8 cellular contexts compared by ENCODE assay signal in genomic region chr17:49703557-49704277, GRCh38. TPM values are rescaled to one million over a fixed set of nuclear protein-coding genes. Genes with fewer than 3 reads are reported as not detected.
DNase-seq lines count a peak whose midpoint lies in the region; ATAC-seq and TF ChIP-seq lines count a peak whose summit lies in the region.

No MANE protein-coding gene starts in this region.

- no peaks in the 10 kb centered on the region for H3K27me3 Mint-ChIP-seq in activated T-cell treated with anti-CD3 and anti-CD28 coated beads, Interleukin-2, amount 50 U/mL, for 72 hours (ENCODE audit: low read depth)
- no peaks in the 10 kb centered on the region for H3K27me3 Mint-ChIP-seq in stimulated activated memory B cell treated with anti-CD40 and anti-IgM and Interleukin-4, amounts not matched to agents 10 μg/mL and 1 μg/mL and 100 μg/mL, for 72 hours

- dilution Hi-C loops in mammary epithelial cell (cut with HindIII; ENCODE audit: low sequenced_read_pairs), result loop anchor here (5.0 kb wide), 1 partner anchor 201 kb away; no protein-coding TSS in a partner anchor

- peaks cover 14% of the 10 kb centered on the region for H3K4me1 ChIP-seq in mammary epithelial cell (ENCODE audit: insufficient read depth, low read length)

- peaks cover 29% of the 10 kb centered on the region for H3K79me2 ChIP-seq in mammary epithelial cell (ENCODE audit: insufficient read depth, low read length)

- peaks cover 37% of the 10 kb centered on the region for H3K4me1 Mint-ChIP-seq in activated T-cell treated with anti-CD3 and anti-CD28 coated beads, Interleukin-2, amount 50 U/mL, for 72 hours (ENCODE audit: low read depth)
- H3K4me1 Mint-ChIP-seq in stimulated activated memory B cell treated with anti-CD40 and anti-IgM and Interleukin-4, amounts not matched to agents 10 μg/mL and 1 μg/mL and 100 μg/mL, for 72 hours, result peaks cover 41% of the 10 kb centered on the region

- no peaks in the 10 kb centered on the region for H3K9me3 ChIP-seq in mammary epithelial cell (replicated peaks; ENCODE audit: insufficient read depth, low read length)

- WGBS in mammary epithelial cell (ENCODE audit: low coverage, missing lambda C conversion rate), result 33% methylated on average over 6 of the region's 6 CpGs

- CTCF ChIA-PET in mammary epithelial cell (lab: Charles Lee; ENCODE audit: low non-redundant PET), result interaction anchor here (0.5 kb wide), 2 partner anchors 138 to 295 kb away, joined by 4 to 5 read pairs; no protein-coding TSS in a partner anchor

- in situ Hi-C loops in mammary epithelial cell (cut with MboI; ENCODE audit: low sequenced_read_pairs in 2 of 2), result loop anchor here in 1 of 2 donors (10.0 to 25.0 kb wide), 3 partner anchors 134 to 291 kb away; partner anchors contain the start of genes DLX3, PHB1 and TAC4

- H3K9me3 Mint-ChIP-seq in activated T-cell treated with anti-CD3 and anti-CD28 coated beads, Interleukin-2, amount 50 U/mL, for 72 hours, result no peaks in the 10 kb centered on the region
- no peaks in the 10 kb centered on the region for H3K9me3 Mint-ChIP-seq in stimulated activated memory B cell treated with anti-CD40 and anti-IgM and Interleukin-4, amounts not matched to agents 10 μg/mL and 1 μg/mL and 100 μg/mL, for 72 hours

- no peak overlapping the region for H3K4me2 ChIP-seq in mammary epithelial cell (ENCODE audit: insufficient read depth, low read depth, low read length)

- H3K27ac Mint-ChIP-seq in activated T-cell treated with anti-CD3 and anti-CD28 coated beads, Interleukin-2, amount 50 U/mL, for 72 hours, result peak overlapping the region; percentile 74
- no peak overlapping the region for H3K27ac Mint-ChIP-seq in stimulated activated memory B cell treated with anti-CD40 and anti-IgM and Interleukin-4, amounts not matched to agents 10 μg/mL and 1 μg/mL and 100 μg/mL, for 72 hours

- no peaks in the 10 kb centered on the region for H4K20me1 ChIP-seq in mammary epithelial cell (ENCODE audit: insufficient read depth, low read length)

- no peak overlapping the region for H2AFZ ChIP-seq in mammary epithelial cell (ENCODE audit: low read depth, low read length)

- BruUV-seq in mammary epithelial cell (replicated peaks; lab: Mats Ljungman, UMichigan), result no TSS peak

- H3K9ac ChIP-seq in mammary epithelial cell (ENCODE audit: insufficient read depth, low read length), result no peak overlapping the region

- H3K36me3 ChIP-seq in mammary epithelial cell (ENCODE audit: insufficient read depth, low read length), result peaks cover 20% of the 10 kb centered on the region

- DNase-seq in activated T-cell treated with anti-CD3 and anti-CD28 coated beads, Interleukin-2, amount 50 U/mL, for 72 hours, result no peak
- DNase-seq in activated T-cell treated with anti-CD3 and anti-CD28 coated beads for 4 hours (no peak), NCI-H1694 (lab: John Stamatoyannopoulos, UW) (peak; percentile 44), mammary epithelial cell (peak; percentile 45), midbrain (lab: John Stamatoyannopoulos, UW) (peak; percentile 64), NCI-H128 (lab: John Stamatoyannopoulos, UW; ENCODE audit: unreplicated experiment) (no peak)

- H3K27me3 ChIP-seq in mammary epithelial cell (ENCODE audit: insufficient read depth, low read length), result no peaks in the 10 kb centered on the region

- ATAC-seq in activated T-cell treated with anti-CD3 and anti-CD28 coated beads, Interleukin-2, amount 50 U/mL, for 72 hours (replicated peaks in 1 of 2), result no peak
- no peak for ATAC-seq in stimulated activated memory B cell treated with anti-CD40 and anti-IgM and Interleukin-4, amounts not matched to agents 10 μg/mL and 1 μg/mL and 100 μg/mL, for 72 hours
- no peak for ATAC-seq in HG03469 (IDR thresholded peaks at IDR 0.05; ENCODE audit: unreplicated experiment)

- TF ChIP-seq CTCF in mammary epithelial cell (conservative IDR thresholded peaks at IDR 0.05 in 1 of 2, IDR thresholded peaks at IDR 0.05 in 1 of 2; ENCODE audit: extremely low read depth in 1 of 2, insufficient read depth in 1 of 2, low read depth in 1 of 2, low read length in 2 of 2), result peak; percentile 58 to 65

- no peak overlapping the region for H3K27ac ChIP-seq in mammary epithelial cell (ENCODE audit: insufficient read depth, low read depth, low read length)

- H3K4me3 ChIP-seq in mammary epithelial cell (replicated peaks in 1 of 3; ENCODE audit: insufficient read depth in 1 of 3, low read depth in 2 of 3, low read length in 3 of 3), result no peak overlapping the region

- H3K36me3 Mint-ChIP-seq in activated T-cell treated with anti-CD3 and anti-CD28 coated beads, Interleukin-2, amount 50 U/mL, for 72 hours (ENCODE audit: insufficient read depth in 2 of 2), result peaks cover 4 to 16% of the 10 kb centered on the region in 2 donors
- H3K36me3 Mint-ChIP-seq in stimulated activated memory B cell treated with anti-CD40 and anti-IgM and Interleukin-4, amounts not matched to agents 10 μg/mL and 1 μg/mL and 100 μg/mL, for 72 hours, result peaks cover 29% of the 10 kb centered on the region

- H3K4me3 Mint-ChIP-seq in activated T-cell treated with anti-CD3 and anti-CD28 coated beads, Interleukin-2, amount 50 U/mL, for 72 hours, result no peak overlapping the region
- no peak overlapping the region for H3K4me3 Mint-ChIP-seq in stimulated activated memory B cell treated with anti-CD40 and anti-IgM and Interleukin-4, amounts not matched to agents 10 μg/mL and 1 μg/mL and 100 μg/mL, for 72 hours

- intact Hi-C loops in mammary epithelial cell (cut with micrococcal nuclease), result no loop called here

RNA-seq across cellular contexts. Expression of gene SLC35B1, which starts 4.0 kb away (rescaled TPM):
- 10 to 100 TPM; 62.6 to 73.9 TPM for total RNA-seq in activated T-cell treated with anti-CD3 and anti-CD28 coated beads, Interleukin-2, amount 50 U/mL, for 72 hours
- 10 to 100 TPM; 35.5 to 55.9 TPM for total RNA-seq in mammary epithelial cell
- polyA plus RNA-seq in mammary epithelial cell, result 59.2 TPM
- polyA minus RNA-seq in mammary epithelial cell, result 141 TPM

RNA-seq across cellular contexts. Expression of gene SPOP, which starts 25.8 kb away (rescaled TPM):
- 10 to 100 TPM; 77.8 to 82.2 TPM for total RNA-seq in activated T-cell treated with anti-CD3 and anti-CD28 coated beads, Interleukin-2, amount 50 U/mL, for 72 hours
- 10 to 100 TPM; 36.0 to 49.8 TPM for total RNA-seq in mammary epithelial cell
- 25.3 TPM for polyA plus RNA-seq in mammary epithelial cell
- 42.4 TPM for polyA minus RNA-seq in mammary epithelial cell

Comparison
In these comparisons a context has a peak if more than half of its experiments do, and no peak if none do; other contexts are left out.
1. DNase-seq: peak in NCI-H1694 (single experiment), mammary epithelial cell (single experiment) and midbrain (single experiment); none in activated T-cell treated with anti-CD3 and anti-CD28 coated beads, Interleukin-2, amount 50 U/mL, for 72 hours (0 of 2), activated T-cell treated with anti-CD3 and anti-CD28 coated beads for 4 hours (single experiment) and NCI-H128 (single experiment).